14 cellular contexts compared by ENCODE assay signal in genomic region chr2:190838492-190838910, GRCh38. TPM values are rescaled to one million over a fixed set of nuclear protein-coding genes. Genes with fewer than 3 reads are reported as not detected.
DNase-seq lines count a peak whose midpoint lies in the region; ATAC-seq and FAIRE-seq lines count a peak whose summit lies in the region.
"Had no signal": no experiment of that assay in that cellular context is flagged by ENCODE, and none has a peak within 500 bp of the region (broad histone marks: within the 10 kb centered on the region; RNA-seq: fewer than 3 reads in every experiment).

No MANE protein-coding gene starts in this region.

- peaks cover 6% of the 10 kb centered on the region for H3K36me3 Mint-ChIP-seq in activated naive CD8-positive, alpha-beta T cell treated with anti-CD3 and anti-CD28 coated beads for 36 hours

- H3K4me1 Mint-ChIP-seq in activated naive CD8-positive, alpha-beta T cell treated with anti-CD3 and anti-CD28 coated beads for 36 hours, result peaks cover 17% of the 10 kb centered on the region
- H3K4me1 Mint-ChIP-seq: central memory CD8-positive, alpha-beta T cell; naive B cell had no signal

- H3K27ac ChIP-seq in small intestine (ENCODE audit: low read depth in 1 of 2, low read length in 1 of 2), result no peak overlapping the region
- H3K27ac ChIP-seq: heart left ventricle had no signal

- H3K27ac Mint-ChIP-seq in activated naive CD8-positive, alpha-beta T cell treated with anti-CD3 and anti-CD28 coated beads for 36 hours, result no peak overlapping the region
- H3K27ac Mint-ChIP-seq: naive B cell had no signal

- no peak overlapping the region for H3K4me3 Mint-ChIP-seq in activated naive CD8-positive, alpha-beta T cell treated with anti-CD3 and anti-CD28 coated beads for 36 hours
- H3K4me3 Mint-ChIP-seq: central memory CD8-positive, alpha-beta T cell; naive B cell had no signal

- ATAC-seq in HG02981 (IDR thresholded peaks at IDR 0.05; ENCODE audit: unreplicated experiment), result no peak
- ATAC-seq: heart left ventricle had no signal

- H3K27me3 ChIP-seq in small intestine (ENCODE audit: control insufficient read depth in 2 of 2, insufficient read depth in 2 of 2, low read length in 2 of 2), result no peaks in the 10 kb centered on the region
- H3K27me3 ChIP-seq: heart left ventricle had no signal

- H3K9me3 ChIP-seq in small intestine (ENCODE audit: control insufficient read depth, low read depth), result no peaks in the 10 kb centered on the region
- H3K9me3 ChIP-seq: heart left ventricle had no signal

- in situ Hi-C loops in Caki2 (cut with HindIII; ENCODE audit: low pct_unique_long_range_greater_than_20kb, low sequenced_read_pairs), result no loop called here

- no peak overlapping the region for H3K4me3 ChIP-seq in small intestine (ENCODE audit: low read depth in 1 of 2, low read length in 2 of 2)
- H3K4me3 ChIP-seq: heart left ventricle had no signal

- no peak for FAIRE-seq in small intestine (lab: Jason Lieb, UNC)
- FAIRE-seq: H1 had no signal

- no peaks in the 10 kb centered on the region for H3K27me3 Mint-ChIP-seq in activated naive CD8-positive, alpha-beta T cell treated with anti-CD3 and anti-CD28 coated beads for 36 hours
- H3K27me3 Mint-ChIP-seq: central memory CD8-positive, alpha-beta T cell; naive B cell had no signal

- no peaks in the 10 kb centered on the region for H3K9me3 Mint-ChIP-seq in activated naive CD8-positive, alpha-beta T cell treated with anti-CD3 and anti-CD28 coated beads for 36 hours
- H3K9me3 Mint-ChIP-seq: central memory CD8-positive, alpha-beta T cell; naive B cell had no signal

- no peaks in the 10 kb centered on the region for H3K36me3 ChIP-seq in small intestine (ENCODE audit: control insufficient read depth in 2 of 2, insufficient read depth in 2 of 2, low read length in 2 of 2)
- H3K36me3 ChIP-seq: heart left ventricle had no signal

- H3K4me1 ChIP-seq in small intestine (ENCODE audit: control insufficient read depth in 2 of 2, insufficient read depth in 1 of 2, low read depth in 1 of 2, low read length in 1 of 2), result peaks cover 2 to 3% of the 10 kb centered on the region in 2 donors

- intact Hi-C loops in posterior vena cava (cut with DNase I), result no loop called here

- DNase-seq in Caki2 (ENCODE audit: low read depth) (peak; percentile 52), HS-5 (ENCODE audit: low read depth) (peak; percentile 89), kidney glomerular epithelial cell (lab: John Stamatoyannopoulos, UW) (peak; percentile 76), small intestine (no peak), NCI-H146 (lab: John Stamatoyannopoulos, UW) (no peak), posterior vena cava (ENCODE audit: low spot score) (no peak)
- DNase-seq in activated naive CD8-positive, alpha-beta T cell treated with anti-CD3 and anti-CD28 coated beads for 36 hours, result peak; percentile 29
- DNase-seq: activated CD4-positive, alpha-beta T cell treated with anti-CD3 and anti-CD28 coated beads for 1 hour; heart left ventricle; naive B cell; NCI-H1417 had no signal

- WGBS in small intestine, 3 donors, result 80 to 89% (median 82%) methylated on average over 2 of the region's 2 CpGs

RNA-seq across cellular contexts. Expression of gene GLS, which starts 42.1 kb away (rescaled TPM):
- total RNA-seq in Caki2 (2014; rRNA removed; shearing (Covaris generic); ENCODE audit: low replicate concordance), result 270 and 324 TPM in 2 replicates
- total RNA-seq in activated naive CD8-positive, alpha-beta T cell treated with anti-CD3 and anti-CD28 coated beads for 36 hours, result 100 to 1,000 TPM; 192 to 201 TPM
- 10 to 100 TPM; 39.3 to 54.1 (median 43.2) TPM for polyA plus RNA-seq in small intestine
- 100 to 1,000 TPM; 231 to 237 TPM for total RNA-seq in posterior vena cava

Comparison
In these comparisons a context has a peak if more than half of its experiments do, and no peak if none do; other contexts are left out.
1. DNase-seq: peak in Caki2 (single experiment), HS-5 (single experiment), activated naive CD8-positive, alpha-beta T cell treated with anti-CD3 and anti-CD28 coated beads for 36 hours (single experiment) and kidney glomerular epithelial cell (single experiment); none in small intestine (single experiment), NCI-H146 (single experiment) and posterior vena cava (single experiment).